Comparison of ENCODE assay signal across 12 cellular contexts in the genomic region with DNA sequence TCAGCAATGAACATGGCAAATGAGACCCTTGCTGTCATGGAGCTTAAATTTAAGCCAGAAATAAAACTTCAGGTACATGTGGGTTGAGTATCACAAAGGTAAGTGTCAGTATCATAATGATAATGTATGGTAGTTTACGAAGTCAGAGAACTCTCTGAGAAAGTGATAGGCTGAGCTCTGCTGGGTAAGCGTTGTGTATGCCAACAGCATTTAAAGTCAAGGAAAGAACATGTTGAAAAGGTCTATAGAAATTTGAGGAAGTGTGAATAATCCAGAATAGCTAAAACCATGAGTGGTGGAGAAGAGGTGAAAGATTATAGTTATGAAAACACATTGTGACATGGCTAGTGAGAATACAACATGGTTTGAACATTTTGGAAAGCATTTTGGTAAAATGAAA. TPM values are rescaled to one million over a fixed set of nuclear protein-coding genes. Genes with fewer than 3 reads are reported as not detected.
A peak's percentile ranks its signal among the peaks of the same experiment; 100 is the strongest.
DNase-seq lines count a peak whose midpoint lies in the region; ATAC-seq and TF ChIP-seq lines count a peak whose summit lies in the region.
"Had no signal": no experiment of that assay in that cellular context is flagged by ENCODE, and none has a peak within 500 bp of the region (broad histone marks: within the 10 kb centered on the region; RNA-seq: fewer than 3 reads in every experiment).

No MANE protein-coding gene starts in this region.

- no peaks in the 10 kb centered on the region for H3K36me3 Mint-ChIP-seq in stimulated activated naive CD8-positive, alpha-beta T cell treated with anti-CD3 and anti-CD28 coated beads, Interleukin-15, Interleukin-2, amounts not matched to agents 100 ng/mL and 50 ng/mL, for 24 hours (ENCODE audit: low read depth)
- H3K36me3 Mint-ChIP-seq in activated T-helper 17 cell treated with anti-CD3 and anti-CD28 coated beads, Interleukin-2, amount 50 U/mL, for 72 hours (ENCODE audit: low read depth), result no peaks in the 10 kb centered on the region
- no peaks in the 10 kb centered on the region for H3K36me3 Mint-ChIP-seq in chondrocyte (ENCODE audit: low read depth)
- H3K36me3 Mint-ChIP-seq: brain had no signal

- H3K27ac Mint-ChIP-seq in stimulated activated naive CD8-positive, alpha-beta T cell treated with anti-CD3 and anti-CD28 coated beads, Interleukin-15, Interleukin-2, amounts not matched to agents 100 ng/mL and 50 ng/mL, for 24 hours, result peak overlapping the region; percentile 74
- H3K27ac Mint-ChIP-seq in activated T-helper 17 cell treated with anti-CD3 and anti-CD28 coated beads, Interleukin-2, amount 50 U/mL, for 72 hours, result peak overlapping the region; percentile 49
- no peak overlapping the region for H3K27ac Mint-ChIP-seq in chondrocyte (ENCODE audit: unreplicated experiment)
- H3K27ac Mint-ChIP-seq: brain had no signal

- H3K9me3 Mint-ChIP-seq in stimulated activated naive CD8-positive, alpha-beta T cell treated with anti-CD3 and anti-CD28 coated beads, Interleukin-15, Interleukin-2, amounts not matched to agents 100 ng/mL and 50 ng/mL, for 24 hours, result no peaks in the 10 kb centered on the region
- H3K9me3 Mint-ChIP-seq in activated T-helper 17 cell treated with anti-CD3 and anti-CD28 coated beads, Interleukin-2, amount 50 U/mL, for 72 hours, result no peaks in the 10 kb centered on the region
- H3K9me3 Mint-ChIP-seq in chondrocyte (ENCODE audit: low read depth), result no peaks in the 10 kb centered on the region
- H3K9me3 Mint-ChIP-seq: activated T-cell treated with anti-CD3 and anti-CD28 coated beads, Interleukin-2, amount 50 U/mL, for 4 hours; brain had no signal

- peak overlapping the region; percentile 15 for H3K4me3 Mint-ChIP-seq in stimulated activated naive CD8-positive, alpha-beta T cell treated with anti-CD3 and anti-CD28 coated beads, Interleukin-15, Interleukin-2, amounts not matched to agents 100 ng/mL and 50 ng/mL, for 24 hours
- H3K4me3 Mint-ChIP-seq in activated T-helper 17 cell treated with anti-CD3 and anti-CD28 coated beads, Interleukin-2, amount 50 U/mL, for 72 hours, result peak overlapping the region; percentile 52
- no peak overlapping the region for H3K4me3 Mint-ChIP-seq in chondrocyte (ENCODE audit: unreplicated experiment)
- H3K4me3 Mint-ChIP-seq: activated T-cell treated with anti-CD3 and anti-CD28 coated beads, Interleukin-2, amount 50 U/mL, for 4 hours; brain had no signal

- no peak for ATAC-seq in stimulated activated naive CD8-positive, alpha-beta T cell treated with anti-CD3 and anti-CD28 coated beads, Interleukin-15, Interleukin-2, amounts not matched to agents 100 U/mL and 50 U/mL, for 24 hours
- ATAC-seq in HG03378 (IDR thresholded peaks at IDR 0.05; ENCODE audit: unreplicated experiment), result peak; percentile 29
- no peak for ATAC-seq in activated T-helper 17 cell treated with anti-CD3 and anti-CD28 coated beads, Interleukin-2, amount 50 U/mL, for 72 hours (replicated peaks)
- ATAC-seq in GM19035 (IDR thresholded peaks at IDR 0.05; ENCODE audit: unreplicated experiment), result no peak
- no peak for ATAC-seq in HG02981 (IDR thresholded peaks at IDR 0.05; ENCODE audit: unreplicated experiment)

- peaks cover 55% of the 10 kb centered on the region for H3K4me1 Mint-ChIP-seq in stimulated activated naive CD8-positive, alpha-beta T cell treated with anti-CD3 and anti-CD28 coated beads, Interleukin-15, Interleukin-2, amounts not matched to agents 100 ng/mL and 50 ng/mL, for 24 hours (ENCODE audit: low read depth)
- H3K4me1 Mint-ChIP-seq in activated T-helper 17 cell treated with anti-CD3 and anti-CD28 coated beads, Interleukin-2, amount 50 U/mL, for 72 hours, result peaks cover 21% of the 10 kb centered on the region
- H3K4me1 Mint-ChIP-seq in chondrocyte (ENCODE audit: low read depth), result peaks cover 15% of the 10 kb centered on the region
- H3K4me1 Mint-ChIP-seq: brain had no signal

- TF ChIP-seq CTCF in chondrocyte (IDR thresholded peaks at IDR 0.05), result no peak

- no peaks in the 10 kb centered on the region for H3K27me3 Mint-ChIP-seq in stimulated activated naive CD8-positive, alpha-beta T cell treated with anti-CD3 and anti-CD28 coated beads, Interleukin-15, Interleukin-2, amounts not matched to agents 100 ng/mL and 50 ng/mL, for 24 hours
- no peaks in the 10 kb centered on the region for H3K27me3 Mint-ChIP-seq in activated T-helper 17 cell treated with anti-CD3 and anti-CD28 coated beads, Interleukin-2, amount 50 U/mL, for 72 hours
- H3K27me3 Mint-ChIP-seq in chondrocyte (ENCODE audit: low read depth), result peaks cover 10% of the 10 kb centered on the region
- H3K27me3 Mint-ChIP-seq: brain had no signal

- DNase-seq in stimulated activated naive CD8-positive, alpha-beta T cell treated with anti-CD3 and anti-CD28 coated beads, Interleukin-15, Interleukin-2, amounts not matched to agents 100 U/mL and 50 U/mL, for 24 hours, result no peak
- no peak for DNase-seq in middle frontal gyrus (ENCODE audit: extremely low spot score, low spot score)
- no peak for DNase-seq in chondrocyte (ENCODE audit: low spot score)
- DNase-seq: activated T-cell treated with anti-CD3 and anti-CD28 coated beads, Interleukin-2, amount 50 U/mL, for 4 hours; NK-92 treated with Interleukin-12 subunit alpha and Interleukin-12 subunit beta, amount 100 ng/mL, for 24 hours; testis had no signal

RNA-seq across cellular contexts. Expression of a gene that starts 17.4 kb away (rescaled TPM):
- total RNA-seq in activated T-helper 17 cell treated with anti-CD3 and anti-CD28 coated beads, Interleukin-2, amount 50 U/mL, for 72 hours, result 100 to 1,000 TPM in 1 of 2 donors, 10 to 100 TPM in 1; 57.3 to 142 TPM
- total RNA-seq in chondrocyte, result 0.77 to 4.8 TPM (median 2.7 TPM) in 3 replicates

Comparison
In these comparisons a context has a peak if more than half of its experiments do, and no peak if none do; other contexts are left out.
1. RNA of a gene that starts 17.4 kb away (total RNA-seq): 57.3 to 142 TPM in activated T-helper 17 cell treated with anti-CD3 and anti-CD28 coated beads, Interleukin-2, amount 50 U/mL, for 72 hours; 0.77 to 4.8 TPM in chondrocyte; every median in the first group is over 10 times any median in the second.